8 cellular contexts compared by ENCODE assay signal in genomic region chr15:65184944-65185717, GRCh38. TPM values are rescaled to one million over a fixed set of nuclear protein-coding genes. Genes with fewer than 3 reads are reported as not detected.
DNase-seq lines count a peak whose midpoint lies in the region; ATAC-seq and TF ChIP-seq lines count a peak whose summit lies in the region.

Gene CLPX (minus strand): TSS chr15:65185342. CDS start chr15:65185153, 189 bp downstream.

- no peak for TF ChIP-seq CTCF in lower lobe of right lung (IDR thresholded peaks at IDR 0.05)

- intact Hi-C loops in lower lobe of right lung (cut with DNase I), result loop anchor here (10.0 kb wide), 1 partner anchor 90 kb away; no protein-coding TSS in a partner anchor

- no peaks in the 10 kb centered on the region for H3K9me3 Mint-ChIP-seq in CD8-positive, alpha-beta memory T cell

- H3K4me3 ChIP-seq in CD8-positive, alpha-beta memory T cell (ENCODE audit: low read length), result peak within 1 kb of the TSS; percentile 76
- peak within 1 kb of the TSS; percentile 94 for H3K4me3 ChIP-seq in lower lobe of right lung

- CTCF ChIA-PET in CD8-positive, alpha-beta memory T cell (lab: Charles Lee), result interaction anchor here (0.7 to 2.7 kb wide), 4 partner anchors 13 to 200 kb away, joined by 3 to 12 read pairs (median 6); partner anchors contain the start of gene PARP16

- H3K4me1 ChIP-seq in CD8-positive, alpha-beta memory T cell (ENCODE audit: insufficient read depth, low read length), result peaks cover 20% of the 10 kb centered on the region
- H3K4me1 ChIP-seq in lower lobe of right lung, result peaks cover 21% of the 10 kb centered on the region

- H3K27me3 ChIP-seq in CD8-positive, alpha-beta memory T cell (ENCODE audit: insufficient read depth, low read length, poor library complexity, severe bottlenecking), result no peaks in the 10 kb centered on the region
- H3K27me3 ChIP-seq in lower lobe of right lung (ENCODE audit: low read depth), result no peaks in the 10 kb centered on the region

- H3K9me3 ChIP-seq in CD8-positive, alpha-beta memory T cell (ENCODE audit: low read length), result no peaks in the 10 kb centered on the region
- H3K9me3 ChIP-seq in lower lobe of right lung, result no peaks in the 10 kb centered on the region

- peaks cover 0 to 23% (median 0%) of the 10 kb centered on the region in 3 donors for H3K36me3 Mint-ChIP-seq in CD8-positive, alpha-beta memory T cell

- peaks cover 23 to 41% (median 39%) of the 10 kb centered on the region in 3 donors for H3K4me1 Mint-ChIP-seq in CD8-positive, alpha-beta memory T cell

- ATAC-seq in GM19468 (IDR thresholded peaks at IDR 0.05; ENCODE audit: extremely low read depth, unreplicated experiment), result peak; percentile 68
- ATAC-seq in lower lobe of right lung, result peak; percentile 96 to 98

- H3K4me3 Mint-ChIP-seq in CD8-positive, alpha-beta memory T cell, result peak within 1 kb of the TSS; percentile 93 to 96 (median 96)

- H3K27ac ChIP-seq in CD8-positive, alpha-beta memory T cell (ENCODE audit: low read depth, low read length), result peak within 1 kb of the TSS; percentile 83
- H3K27ac ChIP-seq in lower lobe of right lung, result peak within 1 kb of the TSS; percentile 93

- peak within 1 kb of the TSS; percentile 94 to 98 (median 96) for H3K27ac Mint-ChIP-seq in CD8-positive, alpha-beta memory T cell

- H3K36me3 ChIP-seq in CD8-positive, alpha-beta memory T cell (ENCODE audit: insufficient read depth, low read length), result no peaks in the 10 kb centered on the region
- peaks cover 2% of the 10 kb centered on the region for H3K36me3 ChIP-seq in lower lobe of right lung

- POLR2A ChIA-PET in CD8-positive, alpha-beta memory T cell (lab: Charles Lee), result interaction anchor here (0.7 to 2.0 kb wide), 9 partner anchors 15 to 1091 kb away, joined by 3 to 28 read pairs (median 4); partner anchors contain the start of genes CIAO2A, PARP16, PDCD7 and RNU5B-1

- DNase-seq in CD8-positive, alpha-beta memory T cell, result peak; percentile 86 to 95 (median 93)
- DNase-seq in HS-5 (ENCODE audit: low read depth) (peak; percentile 79), NK-92 (lab: John Stamatoyannopoulos, UW; ENCODE audit: unreplicated experiment) (peak; percentile 63), lower lobe of right lung (peak; percentile 96)
- peak; percentile 81 to 82 for DNase-seq in activated CD8-positive, alpha-beta memory T cell treated with anti-CD3 and anti-CD28 coated beads for 1 hour (ENCODE audit: extremely low read depth in 1 of 2, low read depth in 1 of 2)
- peak; percentile 89 for DNase-seq in effector CD4-positive, alpha-beta T cell
- DNase-seq in stimulated activated CD4-positive, alpha-beta T cell treated with anti-CD3 and anti-CD28 coated beads, TNF-alpha, amount 100 ng/mL, for 1 hour (ENCODE audit: low read depth in 3 of 3, low spot score in 1 of 3), result peak; percentile 83 to 84 (median 84)

- no peaks in the 10 kb centered on the region for H3K27me3 Mint-ChIP-seq in CD8-positive, alpha-beta memory T cell

RNA-seq across cellular contexts. Expression of gene CLPX, which starts in this region (rescaled TPM):
- total RNA-seq in CD8-positive, alpha-beta memory T cell, result 10 to 100 TPM; 60.5 to 65.6 TPM
- 28.9 TPM for polyA plus RNA-seq in CD8-positive, alpha-beta memory T cell
- total RNA-seq in lower lobe of right lung, result 43.4 TPM

Comparison
In these comparisons a context has a peak if more than half of its experiments do, and no peak if none do; other contexts are left out.
1. Peak in every context shown above with its lines: DNase-seq, ATAC-seq, H3K4me3 ChIP-seq and H3K27ac ChIP-seq.